In genomic region chr1:27132624-27133023, GRCh38 we compare ENCODE assay signal across 20 cellular contexts. TPM values are rescaled to one million over a fixed set of nuclear protein-coding genes. Genes with fewer than 3 reads are reported as not detected.
DNase-seq lines count a peak whose midpoint lies in the region; ATAC-seq and TF ChIP-seq lines count a peak whose summit lies in the region.
"Had no signal": no experiment of that assay in that cellular context is flagged by ENCODE, and none has a peak within 500 bp of the region (broad histone marks: within the 10 kb centered on the region; RNA-seq: fewer than 3 reads in every experiment).

No MANE protein-coding gene starts in this region.

- TF ChIP-seq CTCF in IMR-90 (conservative IDR thresholded peaks at IDR 0.05; ENCODE audit: low read depth, low read length) (no peak), endothelial cell (IDR thresholded peaks at IDR 0.05; ENCODE audit: unreplicated experiment) (no peak), spleen (IDR thresholded peaks at IDR 0.05 in 8 of 11, conservative IDR thresholded peaks at IDR 0.05 in 3 of 11) (no peak)

- H3K56ac ChIP-seq in IMR-90 (ENCODE audit: extremely low read depth, insufficient read depth, low read length), result no peak overlapping the region

- no peak overlapping the region for H3K9ac ChIP-seq in IMR-90 (ENCODE audit: low read depth, low read length)

- H3K18ac ChIP-seq in IMR-90 (ENCODE audit: low read depth, low read length), result no peak overlapping the region

- in situ Hi-C loops in IMR-90 (cut with MboI; ENCODE audit: low sequenced_read_pairs), result no loop called here

- H2BK5ac ChIP-seq in IMR-90 (ENCODE audit: low read depth, low read length, poor library complexity, severe bottlenecking), result no peak overlapping the region

- no peak overlapping the region for H4K5ac ChIP-seq in IMR-90 (ENCODE audit: low read depth, low read length)

- H3K4ac ChIP-seq in IMR-90 (ENCODE audit: low read depth, low read length), result no peak overlapping the region

- no TSS peak for BruUV-seq in IMR-90 (replicated peaks; lab: Mats Ljungman, UMichigan)

- H3K4me2 ChIP-seq in IMR-90 (ENCODE audit: low read depth, low read length), result no peak overlapping the region

- peaks cover 10% of the 10 kb centered on the region for H3K27me3 Mint-ChIP-seq in endothelial cell (ENCODE audit: unreplicated experiment)
- H3K27me3 Mint-ChIP-seq in activated naive CD8-positive, alpha-beta T cell treated with anti-CD3 and anti-CD28 coated beads, Interleukin-2, amount 50 U/mL, for 24 hours, result no peaks in the 10 kb centered on the region
- H3K27me3 Mint-ChIP-seq: activated CD4-positive, alpha-beta T cell treated with anti-CD3 and anti-CD28 coated beads for 36 hours; T-cell had no signal

- no peak for ATAC-seq in IMR-90 (ENCODE audit: low read depth)
- ATAC-seq in activated naive CD8-positive, alpha-beta T cell treated with anti-CD3 and anti-CD28 coated beads, Interleukin-2, amount 50 U/mL, for 24 hours, result no peak
- ATAC-seq: activated CD4-positive, alpha-beta T cell treated with anti-CD3 and anti-CD28 coated beads for 36 hours; activated T-cell treated with anti-CD3 and anti-CD28 coated beads, Interleukin-2, amount 50 U/mL, for 72 hours; CD8-positive, alpha-beta T cell; HCT116; PC-3; T-cell had no signal

- H3K27ac ChIP-seq in IMR-90 (ENCODE audit: insufficient read depth, low read length) (no peak overlapping the region), spleen (peak overlapping the region in 5 of 8 donors; percentile 1 to 92 (median 65)), substantia nigra (ENCODE audit: low read depth, low read length, poor library complexity, severe bottlenecking) (no peak overlapping the region)

- no peak overlapping the region for H2AK9ac ChIP-seq in IMR-90 (replicated peaks; ENCODE audit: low read depth, low read length, poor library complexity)

- 0 out of 2 replicates have a peak overlapping the region, but pooled peaks have one; percentile 14 for H2AK5ac ChIP-seq in IMR-90 (ENCODE audit: low read depth, low read length)

- H3K4me3 ChIP-seq in IMR-90 (ENCODE audit: insufficient read depth, low read depth, low read length) (no peak overlapping the region), spleen (peak overlapping the region in 1 of 8 donors; percentile 15)

- TF ChIP-seq RAD21 in IMR-90 (IDR thresholded peaks at IDR 0.05; ENCODE audit: low read length), result no peak

- POLR2A ChIA-PET in IMR-90 (lab: Charles Lee; ENCODE audit: unreplicated experiment), result no interaction called here

- intact Hi-C loops in IMR-90 (cut with micrococcal nuclease), result no loop called here
- intact Hi-C loops in spleen (cut with DNase I; ENCODE audit: low total_unique reads), result no loop called here

- H2BK15ac ChIP-seq in IMR-90 (ENCODE audit: low read depth, low read length), result no peak overlapping the region

- no peak overlapping the region for H2BK120ac ChIP-seq in IMR-90 (ENCODE audit: low read depth, low read length)

- H3K27me3 ChIP-seq in IMR-90 (ENCODE audit: control insufficient read depth, insufficient read depth, low read length) (no peaks in the 10 kb centered on the region), spleen (replicated peaks in 1 of 7) (no peaks in the 10 kb centered on the region)

- no peaks in the 10 kb centered on the region for H3K36me3 ChIP-seq in IMR-90 (ENCODE audit: control insufficient read depth, insufficient read depth, low read length)
- H3K36me3 ChIP-seq in spleen, result peaks cover 0 to 19% (median 5%) of the 10 kb centered on the region in 6 donors

- no peak overlapping the region for H3K23ac ChIP-seq in IMR-90 (ENCODE audit: low read depth, low read length)

- H3K9me3 ChIP-seq in IMR-90 (ENCODE audit: control insufficient read depth, insufficient read depth, low read length) (no peaks in the 10 kb centered on the region), spleen (no peaks in the 10 kb centered on the region)

- peaks cover 19% of the 10 kb centered on the region for H4K20me1 ChIP-seq in IMR-90 (ENCODE audit: insufficient read depth, low read length)

- H2AFZ ChIP-seq in IMR-90 (replicated peaks; ENCODE audit: low read length, poor library complexity), result no peak overlapping the region

- H4K91ac ChIP-seq in IMR-90 (ENCODE audit: insufficient read depth, low read depth, low read length), result no peak overlapping the region

- DNase-seq in IMR-90, result no peak
- DNase-seq in endothelial cell (ENCODE audit: low spot score), result no peak
- peak; percentile 58 for DNase-seq in mucosa of gallbladder (ENCODE audit: low spot score)
- no peak for DNase-seq in spleen
- no peak for DNase-seq in activated naive CD8-positive, alpha-beta T cell treated with anti-CD3 and anti-CD28 coated beads, Interleukin-2, amount 50 U/mL, for 24 hours
- no peak for DNase-seq in substantia nigra (lab: John Stamatoyannopoulos, UW)
- DNase-seq in activated T-cell treated with anti-CD3 and anti-CD28 coated beads, Interleukin-2, amount 50 U/mL, for 1 hour, result no peak
- DNase-seq: activated CD4-positive, alpha-beta T cell treated with anti-CD3 and anti-CD28 coated beads for 36 hours; activated naive CD4-positive, alpha-beta T cell treated with anti-CD3 and anti-CD28 coated beads for 36 hours; activated T-cell treated with anti-CD3 and anti-CD28 coated beads, Interleukin-2, amount 50 U/mL, for 72 hours; CD8-positive, alpha-beta T cell; DMS79; NCI-H2029 treated with DMSO at 0.1 percent for 48 hours; NCI-H226; NCI-H82; PC-3; stimulated activated CD4-positive, alpha-beta T cell treated with anti-CD3 and anti-CD28 coated beads, Interleukin-15, amount 100 ng/mL, for 24 hours; stimulated activated CD8-positive, alpha-beta memory T cell treated with anti-CD3 and anti-CD28 coated beads, Interleukin-4, amount 100 ng/mL, for 48 hours; T-cell had no signal

- CTCF ChIA-PET in IMR-90 (lab: Yijun Ruan, JAX), result no interaction called here

- no peak for TF ChIP-seq POLR2A in IMR-90 (IDR thresholded peaks at IDR 0.05; ENCODE audit: low read depth, low read length)
- TF ChIP-seq POLR2A in spleen (IDR thresholded peaks at IDR 0.05), result no peak

- no peak overlapping the region for H4K8ac ChIP-seq in IMR-90 (ENCODE audit: low read depth in 2 of 2, low read length in 2 of 2)

- no peak overlapping the region for H2BK20ac ChIP-seq in IMR-90 (ENCODE audit: low read depth, low read length)

- WGBS in IMR-90 (ENCODE audit: extremely low coverage in 2 of 2, insufficient read length in 1 of 2), 2 experiments, result 92% methylated on average over 5 of the region's 7 CpGs; no CpG with 5 or more reads in 1 of the 2 experiments
- 84 to 91% (median 89%) methylated on average over 7 of the region's 7 CpGs for WGBS in spleen, 5 donors

- H3K9me3 Mint-ChIP-seq in endothelial cell (ENCODE audit: unreplicated experiment), result no peaks in the 10 kb centered on the region
- H3K9me3 Mint-ChIP-seq in activated naive CD8-positive, alpha-beta T cell treated with anti-CD3 and anti-CD28 coated beads, Interleukin-2, amount 50 U/mL, for 24 hours, result no peaks in the 10 kb centered on the region
- H3K9me3 Mint-ChIP-seq: activated naive CD4-positive, alpha-beta T cell treated with anti-CD3 and anti-CD28 coated beads for 36 hours; activated T-cell treated with anti-CD3 and anti-CD28 coated beads, Interleukin-2, amount 50 U/mL, for 72 hours; CD8-positive, alpha-beta T cell; T-cell had no signal

- H3K9me1 ChIP-seq in IMR-90 (ENCODE audit: insufficient read depth, low read length), result peaks cover 14% of the 10 kb centered on the region; the same call in 1 of the 2 replicates

- peaks cover 10% of the 10 kb centered on the region for H3K36me3 Mint-ChIP-seq in endothelial cell (ENCODE audit: low read depth, unreplicated experiment)
- H3K36me3 Mint-ChIP-seq in activated naive CD8-positive, alpha-beta T cell treated with anti-CD3 and anti-CD28 coated beads, Interleukin-2, amount 50 U/mL, for 24 hours (ENCODE audit: low read depth), result peaks cover 4% of the 10 kb centered on the region

- H3K4me1 Mint-ChIP-seq in endothelial cell (ENCODE audit: unreplicated experiment), result peaks cover 22% of the 10 kb centered on the region
- peaks cover 22% of the 10 kb centered on the region for H3K4me1 Mint-ChIP-seq in activated naive CD8-positive, alpha-beta T cell treated with anti-CD3 and anti-CD28 coated beads, Interleukin-2, amount 50 U/mL, for 24 hours

- H3K4me1 ChIP-seq in IMR-90 (ENCODE audit: control insufficient read depth, insufficient read depth, low read length) (peaks cover 3% of the 10 kb centered on the region; the same call in 1 of the 2 replicates), spleen (peaks cover 20 to 88% (median 70%) of the 10 kb centered on the region in 6 donors)

- dilution Hi-C loops in IMR-90 (cut with HindIII; ENCODE audit: low sequenced_read_pairs, unreplicated experiment), result no loop called here

- H3K79me1 ChIP-seq in IMR-90 (ENCODE audit: low read depth in 1 of 2, low read length in 2 of 2), result peaks cover 19 to 65% of the 10 kb centered on the region in 2 experiments; a peak in 3 of 4 replicates

- H3K27ac Mint-ChIP-seq in endothelial cell (ENCODE audit: unreplicated experiment), result peak overlapping the region; percentile 36
- H3K27ac Mint-ChIP-seq in activated naive CD8-positive, alpha-beta T cell treated with anti-CD3 and anti-CD28 coated beads, Interleukin-2, amount 50 U/mL, for 24 hours, result no peak overlapping the region
- H3K27ac Mint-ChIP-seq: activated CD4-positive, alpha-beta T cell treated with anti-CD3 and anti-CD28 coated beads for 36 hours; activated naive CD4-positive, alpha-beta T cell treated with anti-CD3 and anti-CD28 coated beads for 36 hours; activated T-cell treated with anti-CD3 and anti-CD28 coated beads, Interleukin-2, amount 50 U/mL, for 72 hours; CD8-positive, alpha-beta T cell; T-cell had no signal

- H3K14ac ChIP-seq in IMR-90 (replicated peaks; ENCODE audit: low read depth, low read length), result no peak overlapping the region

- no peak overlapping the region for H3K4me3 Mint-ChIP-seq in endothelial cell (ENCODE audit: unreplicated experiment)
- H3K4me3 Mint-ChIP-seq in activated naive CD8-positive, alpha-beta T cell treated with anti-CD3 and anti-CD28 coated beads, Interleukin-2, amount 50 U/mL, for 24 hours, result no peak overlapping the region
- H3K4me3 Mint-ChIP-seq: activated CD4-positive, alpha-beta T cell treated with anti-CD3 and anti-CD28 coated beads for 36 hours; activated naive CD4-positive, alpha-beta T cell treated with anti-CD3 and anti-CD28 coated beads for 36 hours; activated T-cell treated with anti-CD3 and anti-CD28 coated beads, Interleukin-2, amount 50 U/mL, for 72 hours; CD8-positive, alpha-beta T cell; T-cell had no signal

RNA-seq across cellular contexts. Expression of gene SLC9A1, which starts 22.3 kb away (rescaled TPM):
- 1.9 and 2.0 TPM in 2 replicates for total RNA-seq in IMR-90 (2012; rRNA removed)
- 20.5 and 21.2 TPM in 2 replicates for polyA plus RNA-seq in IMR-90 (2012; rRNA removed)
- 14.3 and 19.8 TPM in 2 replicates for polyA plus RNA-seq in IMR-90 (2012; cell fraction: cytosol; rRNA removed)
- 30.7 and 36.7 TPM in 2 replicates for polyA plus RNA-seq in IMR-90 (2012; cell fraction: nucleus; rRNA removed; ENCODE audit: low replicate concordance)
- 96.2 TPM for total RNA-seq in endothelial cell (ENCODE audit: unreplicated experiment)
- total RNA-seq in mucosa of gallbladder, result 170 TPM
- total RNA-seq in spleen, result 10 to 100 TPM; 21.2 to 40.4 (median 35.0) TPM
- 10 to 100 TPM in 1 of 3 donors, 1 to 10 TPM in 2; 6.0 to 14.8 (median 7.7) TPM for polyA plus RNA-seq in spleen

Comparison
In these comparisons a context has a peak if more than half of its experiments do, and no peak if none do; other contexts are left out.
1. H3K27ac ChIP-seq: peak in spleen (5 of 8); none in IMR-90 (single experiment) and substantia nigra (single experiment).